In genomic region chr9:69324549-69325401, GRCh38 we compare ENCODE assay signal across 8 cellular contexts. TPM values are rescaled to one million over a fixed set of nuclear protein-coding genes. Genes with fewer than 3 reads are reported as not detected.
DNase-seq lines count a peak whose midpoint lies in the region; ATAC-seq, FAIRE-seq and TF ChIP-seq lines count a peak whose summit lies in the region.

A gene with protein sequence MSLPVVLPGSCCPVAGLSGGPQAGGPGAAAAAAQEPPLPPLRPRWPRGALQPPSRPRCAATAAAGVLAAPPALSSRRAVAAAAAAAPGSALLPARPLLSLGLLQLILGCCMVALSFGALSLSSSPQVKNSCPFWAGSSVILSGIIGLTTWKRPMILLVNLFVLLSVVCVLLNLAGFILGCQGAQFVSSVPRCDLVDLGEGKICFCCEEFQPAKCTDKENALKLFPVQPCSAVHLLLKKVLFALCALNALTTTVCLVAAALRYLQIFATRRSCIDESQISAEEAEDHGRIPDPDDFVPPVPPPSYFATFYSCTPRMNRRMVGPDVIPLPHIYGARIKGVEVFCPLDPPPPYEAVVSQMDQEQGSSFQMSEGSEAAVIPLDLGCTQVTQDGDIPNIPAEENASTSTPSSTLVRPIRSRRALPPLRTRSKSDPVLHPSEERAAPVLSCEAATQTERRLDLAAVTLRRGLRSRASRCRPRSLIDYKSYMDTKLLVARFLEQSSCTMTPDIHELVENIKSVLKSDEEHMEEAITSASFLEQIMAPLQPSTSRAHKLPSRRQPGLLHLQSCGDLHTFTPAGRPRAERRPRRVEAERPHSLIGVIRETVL (plus strand): TSS chr9:69325215. CDS start chr9:69325310, 95 bp downstream.

- H3K36me3 ChIP-seq in heart right ventricle (no peaks in the 10 kb centered on the region), parathyroid adenoma (ENCODE audit: control insufficient read depth, insufficient read depth, low read length) (no peaks in the 10 kb centered on the region)

- H3K4me1 Mint-ChIP-seq in activated T-helper 17 cell treated with anti-CD3 and anti-CD28 coated beads, Interleukin-2, amount 50 U/mL, for 72 hours, result no peaks in the 10 kb centered on the region

- H3K4me1 ChIP-seq in heart right ventricle, result peaks cover 0 to 27% (median 10%) of the 10 kb centered on the region in 9 donors
- no peaks in the 10 kb centered on the region for H3K4me1 ChIP-seq in parathyroid adenoma

- DNase-seq in activated CD8-positive, alpha-beta memory T cell treated with anti-CD3 and anti-CD28 coated beads, Interleukin-2, amount 50 U/mL, for 48 hours, result peak; percentile 53
- no peak for DNase-seq in activated CD8-positive, alpha-beta memory T cell treated with anti-CD3 and anti-CD28 coated beads for 24 hours
- DNase-seq in NCI-H1105 (lab: John Stamatoyannopoulos, UW) (peak; percentile 67), heart right ventricle (peak; percentile 64 to 77), urothelium cell line (ENCODE audit: low spot score) (no peak)

- no peaks in the 10 kb centered on the region for H3K36me3 Mint-ChIP-seq in activated T-helper 17 cell treated with anti-CD3 and anti-CD28 coated beads, Interleukin-2, amount 50 U/mL, for 72 hours (ENCODE audit: low read depth)

- H3K4me3 Mint-ChIP-seq in activated T-helper 17 cell treated with anti-CD3 and anti-CD28 coated beads, Interleukin-2, amount 50 U/mL, for 72 hours, result peak within 1 kb of the TSS; percentile 47

- H3K9me3 Mint-ChIP-seq in activated T-helper 17 cell treated with anti-CD3 and anti-CD28 coated beads, Interleukin-2, amount 50 U/mL, for 72 hours, result no peaks in the 10 kb centered on the region

- H3K9me3 ChIP-seq in heart right ventricle (no peaks in the 10 kb centered on the region), parathyroid adenoma (ENCODE audit: control insufficient read depth, low read length) (no peaks in the 10 kb centered on the region)

- H3K4me3 ChIP-seq in heart right ventricle, result peak within 1 kb of the TSS; percentile 49 to 79 (median 62)
- H3K4me3 ChIP-seq in parathyroid adenoma (ENCODE audit: low read depth, low read length), result peak within 1 kb of the TSS; percentile 60

- peak in 4 of 9 donors; percentile 19 to 52 (median 44) for TF ChIP-seq CTCF in heart right ventricle (IDR thresholded peaks at IDR 0.05)
- TF ChIP-seq CTCF in parathyroid adenoma (IDR thresholded peaks at IDR 0.05), result no peak

- H3K27ac ChIP-seq in heart right ventricle, result peak within 1 kb of the TSS; percentile 64 to 95 (median 83)
- peak within 1 kb of the TSS; percentile 65 for H3K27ac ChIP-seq in parathyroid adenoma

- H3K27me3 ChIP-seq in heart right ventricle (peaks cover 0 to 53% (median 0%) of the 10 kb centered on the region in 7 donors), parathyroid adenoma (ENCODE audit: control insufficient read depth, insufficient read depth, low read length) (no peaks in the 10 kb centered on the region)

- H3K27me3 Mint-ChIP-seq in activated T-helper 17 cell treated with anti-CD3 and anti-CD28 coated beads, Interleukin-2, amount 50 U/mL, for 72 hours, result peaks cover 38% of the 10 kb centered on the region

- FAIRE-seq in urothelium cell line (lab: Jason Lieb, UNC), result no peak

- peak within 1 kb of the TSS; percentile 91 for H3K4me2 ChIP-seq in parathyroid adenoma (ENCODE audit: low read length)

- H2AFZ ChIP-seq in parathyroid adenoma, result peak within 1 kb of the TSS; percentile 80

- H3K9ac ChIP-seq in parathyroid adenoma, result no peak within 1 kb of the TSS

- H3K79me2 ChIP-seq in parathyroid adenoma, result no peaks in the 10 kb centered on the region

- 1% methylated on average over 62 to 81 of the region's 81 CpGs for WGBS in heart right ventricle, 2 donors

- ATAC-seq in activated T-helper 17 cell treated with anti-CD3 and anti-CD28 coated beads, Interleukin-2, amount 50 U/mL, for 72 hours (replicated peaks), result peak; percentile 29
- ATAC-seq in heart right ventricle (peak; percentile 88 to 97 (median 92)), HG03139 (IDR thresholded peaks at IDR 0.05; ENCODE audit: unreplicated experiment) (no peak)

- no peak within 1 kb of the TSS for H3K27ac Mint-ChIP-seq in activated T-helper 17 cell treated with anti-CD3 and anti-CD28 coated beads, Interleukin-2, amount 50 U/mL, for 72 hours

- intact Hi-C loops in heart right ventricle (cut with DNase I), result loop anchor here in 7 of 10 donors (2.0 to 10.0 kb wide), 10 partner anchors 52 to 110 kb away; no protein-coding TSS in a partner anchor

RNA-seq across cellular contexts. Expression of the gene that starts here (rescaled TPM):
- not detected for total RNA-seq in activated T-helper 17 cell treated with anti-CD3 and anti-CD28 coated beads, Interleukin-2, amount 50 U/mL, for 72 hours
- 10 to 100 TPM; 23.4 to 40.5 (median 26.6) TPM for total RNA-seq in heart right ventricle
- 10 to 100 TPM; 12.3 to 28.1 TPM for polyA plus RNA-seq in heart right ventricle

Comparison
In these comparisons a context has a peak if more than half of its experiments do, and no peak if none do; other contexts are left out.
1. RNA of the gene that starts here (total RNA-seq): 23.4 to 40.5 TPM in heart right ventricle; not detected in activated T-helper 17 cell treated with anti-CD3 and anti-CD28 coated beads, Interleukin-2, amount 50 U/mL, for 72 hours; every median in the first group is over 10 times any median in the second.
2. DNase-seq: peak in activated CD8-positive, alpha-beta memory T cell treated with anti-CD3 and anti-CD28 coated beads, Interleukin-2, amount 50 U/mL, for 48 hours (single experiment), NCI-H1105 (single experiment) and heart right ventricle (2 of 2); none in activated CD8-positive, alpha-beta memory T cell treated with anti-CD3 and anti-CD28 coated beads for 24 hours (single experiment) and urothelium cell line (single experiment).
3. Peak in ATAC-seq in activated T-helper 17 cell treated with anti-CD3 and anti-CD28 coated beads, Interleukin-2, amount 50 U/mL, for 72 hours; RNA of the gene not detected or under 1 TPM.